Comparison of ENCODE assay signal across 2 cellular contexts in the genomic region with DNA sequence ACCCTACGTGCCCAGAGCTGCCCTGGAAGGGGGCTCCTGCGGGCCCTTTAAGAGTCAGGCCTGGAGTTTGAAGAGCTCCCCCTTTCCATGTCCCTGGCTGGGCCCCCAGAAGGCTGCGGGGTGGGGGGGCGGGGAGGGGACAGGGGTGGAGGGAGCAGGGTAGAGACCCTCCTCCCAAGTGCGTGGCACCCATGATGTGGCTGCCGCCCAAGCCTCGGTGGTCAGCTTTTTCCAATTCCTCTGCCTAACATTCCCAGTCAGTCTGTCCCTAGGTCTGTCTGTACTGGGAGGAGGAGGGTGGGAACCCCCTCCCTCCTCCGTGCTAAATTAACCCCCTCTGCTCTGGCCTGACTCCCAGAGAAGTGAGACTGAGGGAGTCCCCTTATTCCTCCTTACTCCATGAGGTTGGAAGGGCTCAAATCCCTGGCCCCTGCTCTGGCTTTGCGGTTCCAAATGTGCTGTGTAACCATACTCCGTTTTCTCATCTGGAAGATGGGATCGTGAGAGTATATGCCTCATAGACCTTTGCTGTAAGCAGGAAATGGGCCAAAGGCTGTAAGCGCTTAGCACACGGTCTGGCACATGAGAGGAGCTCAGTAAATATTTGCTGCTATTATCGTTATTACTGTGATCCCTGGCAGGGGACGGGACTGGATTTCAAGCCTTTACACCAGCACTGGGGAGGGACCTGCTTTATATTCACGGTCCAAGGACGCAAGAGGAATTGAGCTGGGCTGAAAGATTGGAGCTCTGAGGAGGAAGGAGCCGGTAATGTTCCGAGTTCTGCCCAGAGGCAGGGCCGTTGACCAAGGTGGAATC.
TF ChIP-seq lines count a peak whose summit lies in the region.

No MANE protein-coding gene starts in this region.

TF ChIP-seq in SK-N-SH, 30 proteins besides CTCF, POLR2A, EP300 and RAD21 (continued from another document):
- TF ChIP-seq FOSL2 (IDR thresholded peaks at IDR 0.05; ENCODE audit: borderline replicate concordance, low read depth) (no peak), MEF2A (IDR thresholded peaks at IDR 0.05; ENCODE audit: borderline replicate concordance, low read depth) (no peak), TAF1 (IDR thresholded peaks at IDR 0.05; ENCODE audit: borderline replicate concordance, low read depth, low read length) (no peak), NRF1 (IDR thresholded peaks at IDR 0.05; ENCODE audit: low read depth, low read length) (no peak), EZH2phosphoT487 (IDR thresholded peaks at IDR 0.05; ENCODE audit: borderline replicate concordance, low read depth) (no peak), MXI1 (IDR thresholded peaks at IDR 0.05; ENCODE audit: low read depth, low read length) (no peak)

TF ChIP-seq in SK-N-SH treated with all-trans-retinoic acid at 6 μM for 48 hours, 23 proteins besides CTCF, POLR2A, EP300 and RAD21 (continued from another document):
- TF ChIP-seq, protein P1, sequence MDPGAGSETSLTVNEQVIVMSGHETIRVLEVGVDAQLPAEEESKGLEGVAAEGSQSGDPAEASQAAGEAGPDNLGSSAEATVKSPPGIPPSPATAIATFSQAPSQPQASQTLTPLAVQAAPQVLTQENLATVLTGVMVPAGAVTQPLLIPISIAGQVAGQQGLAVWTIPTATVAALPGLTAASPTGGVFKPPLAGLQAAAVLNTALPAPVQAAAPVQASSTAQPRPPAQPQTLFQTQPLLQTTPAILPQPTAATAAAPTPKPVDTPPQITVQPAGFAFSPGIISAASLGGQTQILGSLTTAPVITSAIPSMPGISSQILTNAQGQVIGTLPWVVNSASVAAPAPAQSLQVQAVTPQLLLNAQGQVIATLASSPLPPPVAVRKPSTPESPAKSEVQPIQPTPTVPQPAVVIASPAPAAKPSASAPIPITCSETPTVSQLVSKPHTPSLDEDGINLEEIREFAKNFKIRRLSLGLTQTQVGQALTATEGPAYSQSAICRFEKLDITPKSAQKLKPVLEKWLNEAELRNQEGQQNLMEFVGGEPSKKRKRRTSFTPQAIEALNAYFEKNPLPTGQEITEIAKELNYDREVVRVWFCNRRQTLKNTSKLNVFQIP (CRISPR knock-in tag; IDR thresholded peaks at IDR 0.05; ENCODE audit: borderline replicate concordance, low read depth): no peak
- TF ChIP-seq ZFP30 (CRISPR knock-in tag; IDR thresholded peaks at IDR 0.05): no peak
- no peak for TF ChIP-seq TSHZ2 (CRISPR knock-in tag; IDR thresholded peaks at IDR 0.05)
- TF ChIP-seq CSRNP3 (CRISPR knock-in tag; IDR thresholded peaks at IDR 0.05): no peak
